In genomic region chr1:53326088-53326597, GRCh38 we compare ENCODE assay signal across 1 cellular context.
TF ChIP-seq lines count a peak whose summit lies in the region.

No MANE protein-coding gene starts in this region.

TF ChIP-seq in HEK293, 187 proteins besides CTCF, POLR2A, EP300 and RAD21 (continued from another document and continues in another):
- TF ChIP-seq ZNF549 (tag by site-specific recombination; IDR thresholded peaks at IDR 0.05) (no peak), ZNF302 (tag by site-specific recombination; IDR thresholded peaks at IDR 0.05; ENCODE audit: low read depth) (no peak), ZNF324 (tag by site-specific recombination; IDR thresholded peaks at IDR 0.05) (no peak), ZNF184 (tag by site-specific recombination; IDR thresholded peaks at IDR 0.05) (no peak), ZNF121 (tag by site-specific recombination; IDR thresholded peaks at IDR 0.05) (no peak), ZNF530 (tag by site-specific recombination; IDR thresholded peaks at IDR 0.05; ENCODE audit: low read depth) (no peak), GLI2 (tag by site-specific recombination; IDR thresholded peaks at IDR 0.05; ENCODE audit: borderline replicate concordance, low read depth) (no peak), PRDM2 (tag by site-specific recombination; IDR thresholded peaks at IDR 0.05; ENCODE audit: borderline replicate concordance) (no peak), SETDB1 (IDR thresholded peaks at IDR 0.05; ENCODE audit: insufficient read length, low read length) (no peak), ZNF792 (tag by site-specific recombination; IDR thresholded peaks at IDR 0.05) (no peak), ZNF423 (tag by site-specific recombination; IDR thresholded peaks at IDR 0.05) (no peak), ELK4 (IDR thresholded peaks at IDR 0.05; ENCODE audit: borderline replicate concordance, low read depth, low read length) (no peak), KLF1 (tag by site-specific recombination; IDR thresholded peaks at IDR 0.05) (peak; percentile 99), ZNF580 (tag by site-specific recombination; IDR thresholded peaks at IDR 0.05) (peak; percentile 61; the same call in 1 of the 2 replicates), ZNF645 (tag by site-specific recombination; IDR thresholded peaks at IDR 0.05) (no peak), ZNF501 (tag by site-specific recombination; IDR thresholded peaks at IDR 0.05) (no peak), SP7 (tag by site-specific recombination; IDR thresholded peaks at IDR 0.05) (peak; percentile 23; the same call in 1 of the 2 replicates), KLF16 (tag by site-specific recombination; IDR thresholded peaks at IDR 0.05) (peak; percentile 85; the same call in 1 of the 2 replicates), ZNF211 (tag by site-specific recombination; IDR thresholded peaks at IDR 0.05; ENCODE audit: low read depth) (no peak), PRDM6 (tag by site-specific recombination; IDR thresholded peaks at IDR 0.05) (no peak), ZNF48 (tag by site-specific recombination; IDR thresholded peaks at IDR 0.05) (no peak), KLF8 (tag by site-specific recombination; IDR thresholded peaks at IDR 0.05) (peak; percentile 96), ZBTB6 (tag by site-specific recombination; IDR thresholded peaks at IDR 0.05) (no peak), ZBTB8A (tag by site-specific recombination; IDR thresholded peaks at IDR 0.05) (peak; percentile 88), KLF9 (tag by site-specific recombination; IDR thresholded peaks at IDR 0.05; ENCODE audit: low read depth) (peak; percentile 93), ZSCAN4 (tag by site-specific recombination; IDR thresholded peaks at IDR 0.05) (no peak), ZSCAN30 (tag by site-specific recombination; IDR thresholded peaks at IDR 0.05) (no peak), ZNF660 (tag by site-specific recombination; IDR thresholded peaks at IDR 0.05) (0 out of 2 replicates have a peak, but pooled peaks have one; percentile 33), PRDM4 (tag by site-specific recombination; IDR thresholded peaks at IDR 0.05) (no peak), KLF7 (tag by site-specific recombination; IDR thresholded peaks at IDR 0.05; ENCODE audit: borderline replicate concordance) (peak; percentile 40; the same call in 1 of the 2 replicates), ZXDB (tag by site-specific recombination; IDR thresholded peaks at IDR 0.05) (no peak)
- TF ChIP-seq, protein P1, sequence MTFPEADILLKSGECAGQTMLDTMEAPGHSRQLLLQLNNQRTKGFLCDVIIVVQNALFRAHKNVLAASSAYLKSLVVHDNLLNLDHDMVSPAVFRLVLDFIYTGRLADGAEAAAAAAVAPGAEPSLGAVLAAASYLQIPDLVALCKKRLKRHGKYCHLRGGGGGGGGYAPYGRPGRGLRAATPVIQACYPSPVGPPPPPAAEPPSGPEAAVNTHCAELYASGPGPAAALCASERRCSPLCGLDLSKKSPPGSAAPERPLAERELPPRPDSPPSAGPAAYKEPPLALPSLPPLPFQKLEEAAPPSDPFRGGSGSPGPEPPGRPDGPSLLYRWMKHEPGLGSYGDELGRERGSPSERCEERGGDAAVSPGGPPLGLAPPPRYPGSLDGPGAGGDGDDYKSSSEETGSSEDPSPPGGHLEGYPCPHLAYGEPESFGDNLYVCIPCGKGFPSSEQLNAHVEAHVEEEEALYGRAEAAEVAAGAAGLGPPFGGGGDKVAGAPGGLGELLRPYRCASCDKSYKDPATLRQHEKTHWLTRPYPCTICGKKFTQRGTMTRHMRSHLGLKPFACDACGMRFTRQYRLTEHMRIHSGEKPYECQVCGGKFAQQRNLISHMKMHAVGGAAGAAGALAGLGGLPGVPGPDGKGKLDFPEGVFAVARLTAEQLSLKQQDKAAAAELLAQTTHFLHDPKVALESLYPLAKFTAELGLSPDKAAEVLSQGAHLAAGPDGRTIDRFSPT (tag by site-specific recombination; IDR thresholded peaks at IDR 0.05) = peak; percentile 71
- TF ChIP-seq, protein P2, sequence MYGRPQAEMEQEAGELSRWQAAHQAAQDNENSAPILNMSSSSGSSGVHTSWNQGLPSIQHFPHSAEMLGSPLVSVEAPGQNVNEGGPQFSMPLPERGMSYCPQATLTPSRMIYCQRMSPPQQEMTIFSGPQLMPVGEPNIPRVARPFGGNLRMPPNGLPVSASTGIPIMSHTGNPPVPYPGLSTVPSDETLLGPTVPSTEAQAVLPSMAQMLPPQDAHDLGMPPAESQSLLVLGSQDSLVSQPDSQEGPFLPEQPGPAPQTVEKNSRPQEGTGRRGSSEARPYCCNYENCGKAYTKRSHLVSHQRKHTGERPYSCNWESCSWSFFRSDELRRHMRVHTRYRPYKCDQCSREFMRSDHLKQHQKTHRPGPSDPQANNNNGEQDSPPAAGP (tag by site-specific recombination; IDR thresholded peaks at IDR 0.05) = 0 out of 2 replicates have a peak, but pooled peaks have one; percentile 25
- TF ChIP-seq, protein P3, sequence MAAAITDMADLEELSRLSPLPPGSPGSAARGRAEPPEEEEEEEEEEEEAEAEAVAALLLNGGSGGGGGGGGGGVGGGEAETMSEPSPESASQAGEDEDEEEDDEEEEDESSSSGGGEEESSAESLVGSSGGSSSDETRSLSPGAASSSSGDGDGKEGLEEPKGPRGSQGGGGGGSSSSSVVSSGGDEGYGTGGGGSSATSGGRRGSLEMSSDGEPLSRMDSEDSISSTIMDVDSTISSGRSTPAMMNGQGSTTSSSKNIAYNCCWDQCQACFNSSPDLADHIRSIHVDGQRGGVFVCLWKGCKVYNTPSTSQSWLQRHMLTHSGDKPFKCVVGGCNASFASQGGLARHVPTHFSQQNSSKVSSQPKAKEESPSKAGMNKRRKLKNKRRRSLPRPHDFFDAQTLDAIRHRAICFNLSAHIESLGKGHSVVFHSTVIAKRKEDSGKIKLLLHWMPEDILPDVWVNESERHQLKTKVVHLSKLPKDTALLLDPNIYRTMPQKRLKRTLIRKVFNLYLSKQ (tag by site-specific recombination; IDR thresholded peaks at IDR 0.05; ENCODE audit: borderline replicate concordance) = no peak
- TF ChIP-seq, protein P4, sequence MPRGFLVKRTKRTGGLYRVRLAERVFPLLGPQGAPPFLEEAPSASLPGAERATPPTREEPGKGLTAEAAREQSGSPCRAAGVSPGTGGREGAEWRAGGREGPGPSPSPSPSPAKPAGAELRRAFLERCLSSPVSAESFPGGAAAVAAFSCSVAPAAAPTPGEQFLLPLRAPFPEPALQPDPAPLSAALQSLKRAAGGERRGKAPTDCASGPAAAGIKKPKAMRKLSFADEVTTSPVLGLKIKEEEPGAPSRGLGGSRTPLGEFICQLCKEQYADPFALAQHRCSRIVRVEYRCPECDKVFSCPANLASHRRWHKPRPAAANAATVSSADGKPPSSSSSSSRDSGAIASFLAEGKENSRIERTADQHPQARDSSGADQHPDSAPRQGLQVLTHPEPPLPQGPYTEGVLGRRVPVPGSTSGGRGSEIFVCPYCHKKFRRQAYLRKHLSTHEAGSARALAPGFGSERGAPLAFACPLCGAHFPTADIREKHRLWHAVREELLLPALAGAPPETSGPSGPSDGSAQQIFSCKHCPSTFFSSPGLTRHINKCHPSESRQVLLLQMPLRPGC (tag by site-specific recombination; IDR thresholded peaks at IDR 0.05) = no peak
